In the genomic region with DNA sequence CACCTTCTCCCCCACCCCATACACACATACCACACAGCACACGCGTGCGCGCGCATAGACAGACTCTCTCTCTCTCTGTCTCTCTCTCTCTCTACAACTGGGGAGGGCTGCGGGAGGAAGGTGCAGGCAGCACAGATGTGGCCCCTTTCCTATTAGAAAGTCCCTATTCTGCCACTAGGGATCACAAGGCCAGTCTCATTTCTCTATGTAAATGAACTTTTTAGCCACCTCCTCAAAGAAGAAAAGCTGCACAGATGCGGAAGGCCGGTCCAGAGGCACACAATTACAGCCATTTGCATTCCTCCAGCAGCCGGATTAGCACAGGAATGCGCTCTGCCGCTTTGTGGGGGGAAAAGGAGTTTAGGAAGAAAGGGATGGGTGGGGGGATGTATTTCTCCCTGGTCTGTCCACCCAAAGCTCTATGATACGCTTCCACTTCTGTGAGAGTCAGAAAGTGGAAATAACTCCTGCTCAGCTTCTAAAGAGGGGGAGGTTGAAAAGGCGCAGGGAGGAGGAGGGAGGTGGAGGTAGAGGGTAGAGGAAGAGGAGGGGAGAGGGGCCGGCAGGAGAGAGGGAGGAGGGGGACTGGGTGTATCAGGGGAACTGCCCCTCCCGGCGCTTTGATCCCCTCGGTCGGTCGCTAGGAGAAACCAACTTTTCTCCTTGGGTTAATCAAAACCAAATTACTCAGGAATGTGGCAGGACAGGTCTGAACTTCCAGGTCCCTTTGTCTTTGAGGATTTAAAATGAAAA, we compare ENCODE assay signal across 1 cellular context.
TF ChIP-seq lines count a peak whose summit lies in the region.

No MANE protein-coding gene starts in this region.

TF ChIP-seq in GM23338, 12 proteins besides CTCF, POLR2A, EP300 and RAD21 (continued from another document):
- TF ChIP-seq, protein P1, sequence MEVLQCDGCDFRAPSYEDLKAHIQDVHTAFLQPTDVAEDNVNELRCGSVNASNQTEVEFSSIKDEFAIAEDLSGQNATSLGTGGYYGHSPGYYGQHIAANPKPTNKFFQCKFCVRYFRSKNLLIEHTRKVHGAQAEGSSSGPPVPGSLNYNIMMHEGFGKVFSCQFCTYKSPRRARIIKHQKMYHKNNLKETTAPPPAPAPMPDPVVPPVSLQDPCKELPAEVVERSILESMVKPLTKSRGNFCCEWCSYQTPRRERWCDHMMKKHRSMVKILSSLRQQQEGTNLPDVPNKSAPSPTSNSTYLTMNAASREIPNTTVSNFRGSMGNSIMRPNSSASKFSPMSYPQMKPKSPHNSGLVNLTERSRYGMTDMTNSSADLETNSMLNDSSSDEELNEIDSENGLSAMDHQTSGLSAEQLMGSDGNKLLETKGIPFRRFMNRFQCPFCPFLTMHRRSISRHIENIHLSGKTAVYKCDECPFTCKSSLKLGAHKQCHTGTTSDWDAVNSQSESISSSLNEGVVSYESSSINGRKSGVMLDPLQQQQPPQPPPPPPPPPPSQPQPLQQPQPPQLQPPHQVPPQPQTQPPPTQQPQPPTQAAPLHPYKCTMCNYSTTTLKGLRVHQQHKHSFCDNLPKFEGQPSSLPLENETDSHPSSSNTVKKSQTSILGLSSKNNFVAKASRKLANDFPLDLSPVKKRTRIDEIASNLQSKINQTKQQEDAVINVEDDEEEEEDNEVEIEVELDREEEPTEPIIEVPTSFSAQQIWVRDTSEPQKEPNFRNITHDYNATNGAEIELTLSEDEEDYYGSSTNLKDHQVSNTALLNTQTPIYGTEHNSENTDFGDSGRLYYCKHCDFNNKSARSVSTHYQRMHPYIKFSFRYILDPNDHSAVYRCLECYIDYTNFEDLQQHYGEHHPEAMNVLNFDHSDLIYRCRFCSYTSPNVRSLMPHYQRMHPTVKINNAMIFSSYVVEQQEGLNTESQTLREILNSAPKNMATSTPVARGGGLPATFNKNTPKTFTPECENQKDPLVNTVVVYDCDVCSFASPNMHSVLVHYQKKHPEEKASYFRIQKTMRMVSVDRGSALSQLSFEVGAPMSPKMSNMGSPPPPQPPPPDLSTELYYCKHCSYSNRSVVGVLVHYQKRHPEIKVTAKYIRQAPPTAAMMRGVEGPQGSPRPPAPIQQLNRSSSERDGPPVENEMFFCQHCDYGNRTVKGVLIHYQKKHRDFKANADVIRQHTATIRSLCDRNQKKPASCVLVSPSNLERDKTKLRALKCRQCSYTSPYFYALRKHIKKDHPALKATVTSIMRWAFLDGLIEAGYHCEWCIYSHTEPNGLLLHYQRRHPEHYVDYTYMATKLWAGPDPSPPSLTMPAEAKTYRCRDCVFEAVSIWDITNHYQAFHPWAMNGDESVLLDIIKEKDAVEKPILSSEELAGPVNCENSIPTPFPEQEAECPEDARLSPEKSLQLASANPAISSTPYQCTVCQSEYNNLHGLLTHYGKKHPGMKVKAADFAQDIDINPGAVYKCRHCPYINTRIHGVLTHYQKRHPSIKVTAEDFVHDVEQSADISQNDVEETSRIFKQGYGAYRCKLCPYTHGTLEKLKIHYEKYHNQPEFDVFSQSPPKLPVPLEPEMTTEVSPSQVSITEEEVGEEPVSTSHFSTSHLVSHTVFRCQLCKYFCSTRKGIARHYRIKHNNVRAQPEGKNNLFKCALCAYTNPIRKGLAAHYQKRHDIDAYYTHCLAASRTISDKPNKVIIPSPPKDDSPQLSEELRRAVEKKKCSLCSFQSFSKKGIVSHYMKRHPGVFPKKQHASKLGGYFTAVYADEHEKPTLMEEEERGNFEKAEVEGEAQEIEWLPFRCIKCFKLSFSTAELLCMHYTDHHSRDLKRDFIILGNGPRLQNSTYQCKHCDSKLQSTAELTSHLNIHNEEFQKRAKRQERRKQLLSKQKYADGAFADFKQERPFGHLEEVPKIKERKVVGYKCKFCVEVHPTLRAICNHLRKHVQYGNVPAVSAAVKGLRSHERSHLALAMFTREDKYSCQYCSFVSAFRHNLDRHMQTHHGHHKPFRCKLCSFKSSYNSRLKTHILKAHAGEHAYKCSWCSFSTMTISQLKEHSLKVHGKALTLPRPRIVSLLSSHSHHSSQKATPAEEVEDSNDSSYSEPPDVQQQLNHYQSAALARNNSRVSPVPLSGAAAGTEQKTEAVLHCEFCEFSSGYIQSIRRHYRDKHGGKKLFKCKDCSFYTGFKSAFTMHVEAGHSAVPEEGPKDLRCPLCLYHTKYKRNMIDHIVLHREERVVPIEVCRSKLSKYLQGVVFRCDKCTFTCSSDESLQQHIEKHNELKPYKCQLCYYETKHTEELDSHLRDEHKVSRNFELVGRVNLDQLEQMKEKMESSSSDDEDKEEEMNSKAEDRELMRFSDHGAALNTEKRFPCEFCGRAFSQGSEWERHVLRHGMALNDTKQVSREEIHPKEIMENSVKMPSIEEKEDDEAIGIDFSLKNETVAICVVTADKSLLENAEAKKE (CRISPR knock-in tag; IDR thresholded peaks at IDR 0.05), result no peak
- 0 out of 2 replicates have a peak, but pooled peaks have one; percentile 4 for TF ChIP-seq NANOG (IDR thresholded peaks at IDR 0.05; ENCODE audit: borderline replicate concordance)
- TF ChIP-seq ZNF331 (CRISPR knock-in tag; IDR thresholded peaks at IDR 0.05; ENCODE audit: low read depth), result no peak
- TF ChIP-seq EZH2 (IDR thresholded peaks at IDR 0.05; ENCODE audit: low read depth, unreplicated experiment), result peak; percentile 45
TF ChIP-seq in GM23338: peak in this region for 2.
